ENCODE assay signal across 30 cellular contexts in the genomic region with DNA sequence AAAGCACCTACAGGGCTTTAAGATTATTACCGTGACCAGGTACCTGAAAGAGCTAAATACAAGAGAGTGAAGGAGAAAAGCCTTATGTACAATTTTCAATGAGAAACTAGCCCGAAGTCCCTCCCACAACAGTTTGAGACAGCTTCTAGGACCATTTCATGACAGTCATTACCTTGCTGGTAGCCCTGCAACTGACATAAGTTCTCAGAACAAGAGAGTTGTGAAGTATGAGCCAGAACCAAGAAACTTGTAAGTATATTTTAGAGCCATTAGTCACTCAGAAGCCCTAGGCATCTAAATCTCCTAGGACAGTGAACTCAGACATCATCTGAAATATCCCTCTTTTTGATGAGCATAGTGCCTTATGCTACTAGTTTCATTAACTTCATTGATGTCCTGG.
"Had no signal": no experiment of that assay in that cellular context is flagged by ENCODE, and none has a peak within 500 bp of the region (broad histone marks: within the 10 kb centered on the region; RNA-seq: fewer than 3 reads in every experiment).

No MANE protein-coding gene starts in this region.

- H3K9me3 ChIP-seq: MG63, SJSA1, SK-N-SH had no signal

- H3K9ac ChIP-seq: SK-N-SH had no signal

- H3K27me3 ChIP-seq: MG63, SJSA1 had no signal

- H3K27ac ChIP-seq: PC-9, RWPE1, SJSA1 had no signal

- ATAC-seq: Panc1, Right ventricle myocardium inferior had no signal

- H3K4me3 ChIP-seq: MG63, PC-9, SJSA1 had no signal

- DNase-seq: MG63, NCI-H1048, NCI-H1092 treated with DMSO at 0.1 percent for 48 hours, NCI-H1105 treated with DMSO at 0.1 percent for 48 hours, NCI-H1417, NCI-H1436, NCI-H146, NCI-H1694, NCI-H187, NCI-H1930, NCI-H2081 treated with DMSO at 0.1 percent for 48 hours, NCI-H2107, NCI-H2171, NCI-H226, NCI-H446 treated with DMSO at 0.1 percent for 48 hours, NCI-H510A, NCI-H524, NCI-H526, NCI-H69, NCI-H748 treated with DMSO at 0.1 percent for 48 hours, NCI-H82, PC-9, SHP77, SK-N-SH, SW 1271, T-helper 1 cell had no signal

- H3K36me3 ChIP-seq: MG63, SJSA1 had no signal

- H2AFZ ChIP-seq: PC-9 had no signal

- H3K4me1 ChIP-seq: SJSA1 had no signal

- H3K4me2 ChIP-seq: PC-9, SK-N-SH had no signal
